In the genomic region with DNA sequence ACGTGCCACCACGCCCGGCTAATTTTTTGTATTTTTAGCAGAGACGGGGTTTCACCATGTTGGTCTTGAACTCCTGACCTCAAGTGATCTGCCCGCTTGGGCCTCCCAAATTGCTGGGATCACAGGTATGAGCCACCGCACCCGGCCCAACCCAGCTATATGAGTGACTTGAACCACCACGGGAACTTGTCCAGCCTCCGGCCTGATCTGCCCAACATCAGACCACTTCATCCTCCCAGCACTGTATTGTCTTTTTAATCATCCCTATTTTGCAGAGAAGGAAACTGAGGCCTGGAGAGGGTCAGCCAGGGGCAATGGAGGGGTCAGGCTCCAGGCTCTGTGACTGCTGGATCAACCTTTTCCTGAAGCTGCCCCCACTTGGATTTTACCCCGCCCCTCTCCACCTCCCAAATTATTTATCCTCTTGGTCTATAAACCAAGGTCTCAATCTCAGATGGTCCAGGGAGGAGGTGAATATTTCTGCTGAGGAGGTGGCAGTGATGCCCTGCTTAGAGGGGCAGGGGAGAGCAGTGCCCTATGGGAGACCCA, we compare ENCODE assay signal across 9 cellular contexts. TPM values are rescaled to one million over a fixed set of nuclear protein-coding genes. Genes with fewer than 3 reads are reported as not detected.
A peak's percentile ranks its signal among the peaks of the same experiment; 100 is the strongest.
DNase-seq lines count a peak whose midpoint lies in the region; ATAC-seq and TF ChIP-seq lines count a peak whose summit lies in the region.
"Had no signal": no experiment of that assay in that cellular context is flagged by ENCODE, and none has a peak within 500 bp of the region (broad histone marks: within the 10 kb centered on the region; RNA-seq: fewer than 3 reads in every experiment).

No MANE protein-coding gene starts in this region.

- peaks cover 2% of the 10 kb centered on the region for H3K27me3 Mint-ChIP-seq in activated CD4-positive, alpha-beta T cell treated with anti-CD3 and anti-CD28 coated beads for 36 hours
- H3K27me3 Mint-ChIP-seq in activated B cell treated with CpG ODN at 0.5 μM for 24 hours (no peaks in the 10 kb centered on the region), immature natural killer cell (ENCODE audit: low read depth in 3 of 3) (peaks cover 2 to 4% (median 3%) of the 10 kb centered on the region in 3 donors)

- ATAC-seq in activated CD4-positive, alpha-beta T cell treated with anti-CD3 and anti-CD28 coated beads for 36 hours = no peak
- ATAC-seq in activated B cell treated with CpG ODN at 0.5 μM for 24 hours (ENCODE audit: low read depth) (no peak), left colon (no peak), HG02970 (IDR thresholded peaks at IDR 0.05; ENCODE audit: low FRiP score, unreplicated experiment) (no peak)

- H3K4me3 ChIP-seq in stomach = peak overlapping the region; percentile 66 to 80 (median 72)

- H3K27ac ChIP-seq in stomach = peak overlapping the region in 4 of 5 donors; percentile 84 to 91 (median 90)

- H3K27me3 ChIP-seq in stomach = no peaks in the 10 kb centered on the region

- peaks cover 6 to 45% (median 17%) of the 10 kb centered on the region in 4 donors for H3K4me1 ChIP-seq in stomach

- no peak for TF ChIP-seq EP300 in stomach (IDR thresholded peaks at IDR 0.05)

- TF ChIP-seq POLR2A in stomach (IDR thresholded peaks at IDR 0.05) = no peak

- no peaks in the 10 kb centered on the region for H3K9me3 Mint-ChIP-seq in activated CD4-positive, alpha-beta T cell treated with anti-CD3 and anti-CD28 coated beads for 36 hours (ENCODE audit: low read depth)
- no peaks in the 10 kb centered on the region for H3K9me3 Mint-ChIP-seq in activated B cell treated with CpG ODN at 0.5 μM for 24 hours
- H3K9me3 Mint-ChIP-seq in immature natural killer cell = no peaks in the 10 kb centered on the region

- peaks cover 20% of the 10 kb centered on the region for H3K4me1 Mint-ChIP-seq in activated CD4-positive, alpha-beta T cell treated with anti-CD3 and anti-CD28 coated beads for 36 hours
- H3K4me1 Mint-ChIP-seq in activated B cell treated with CpG ODN at 0.5 μM for 24 hours = peaks cover 29% of the 10 kb centered on the region
- H3K4me1 Mint-ChIP-seq in immature natural killer cell = peaks cover 14 to 19% of the 10 kb centered on the region in 2 donors

- WGBS in stomach, 5 donors = 58 to 80% (median 65%) methylated on average over 10 of the region's 10 CpGs

- no peaks in the 10 kb centered on the region for H3K9me3 ChIP-seq in stomach

- CTCF ChIA-PET in activated CD4-positive, alpha-beta T cell treated with anti-CD3 and anti-CD28 coated beads for 36 hours (lab: Charles Lee) = interaction anchor here (0.7 to 6.6 kb wide), 4 partner anchors 17 to 170 kb away, joined by 3 to 52 read pairs (median 5); no protein-coding TSS in a partner anchor
- CTCF ChIA-PET in activated B cell treated with CpG ODN at 0.5 μM for 24 hours (lab: Charles Lee) = interaction anchor here (1.3 to 7.7 kb wide), 4 partner anchors 10 to 163 kb away, joined by 4 to 89 read pairs (median 12); no protein-coding TSS in a partner anchor

- H3K36me3 ChIP-seq in stomach = no peaks in the 10 kb centered on the region

- H3K36me3 Mint-ChIP-seq in activated CD4-positive, alpha-beta T cell treated with anti-CD3 and anti-CD28 coated beads for 36 hours (ENCODE audit: low read depth) = no peaks in the 10 kb centered on the region
- H3K36me3 Mint-ChIP-seq in activated B cell treated with CpG ODN at 0.5 μM for 24 hours (ENCODE audit: low read depth) (no peaks in the 10 kb centered on the region), immature natural killer cell (no peaks in the 10 kb centered on the region)

- H3K4me3 Mint-ChIP-seq in activated CD4-positive, alpha-beta T cell treated with anti-CD3 and anti-CD28 coated beads for 36 hours = peak overlapping the region; percentile 73
- H3K4me3 Mint-ChIP-seq in activated B cell treated with CpG ODN at 0.5 μM for 24 hours = peak overlapping the region; percentile 85
- peak overlapping the region; percentile 75 to 86 (median 81) for H3K4me3 Mint-ChIP-seq in immature natural killer cell

- intact Hi-C loops in activated CD4-positive, alpha-beta T cell treated with anti-CD3 and anti-CD28 coated beads for 36 hours (cut with DNase I, micrococcal nuclease) = no loop called here
- intact Hi-C loops in activated B cell treated with CpG ODN at 0.5 μM for 24 hours (cut with micrococcal nuclease) = no loop called here
- intact Hi-C loops in stomach (cut with DNase I; ENCODE audit: low total_unique reads) = no loop called here
- intact Hi-C loops in left colon (cut with DNase I, micrococcal nuclease) = no loop called here

- POLR2A ChIA-PET in activated CD4-positive, alpha-beta T cell treated with anti-CD3 and anti-CD28 coated beads for 36 hours (lab: Charles Lee) = interaction anchor here (1.1 kb wide), 1 partner anchor 43 kb away, joined by 3 read pairs; no protein-coding TSS in a partner anchor
- POLR2A ChIA-PET in activated B cell treated with CpG ODN at 0.5 μM for 24 hours (lab: Charles Lee) = interaction anchor here (1.1 to 2.7 kb wide), 4 partner anchors 44 to 100 kb away, joined by 5 to 13 read pairs (median 13); a partner anchor contains a TSS

- no peak for DNase-seq in activated CD4-positive, alpha-beta T cell treated with anti-CD3 and anti-CD28 coated beads for 36 hours
- DNase-seq in activated CD4-positive, alpha-beta T cell treated with anti-CD3 and anti-CD28 coated beads for 48 hours = no peak
- no peak for DNase-seq in activated B cell treated with CpG ODN at 0.5 μM for 24 hours
- DNase-seq in immature natural killer cell = no peak
- no peak for DNase-seq in stomach
- DNase-seq in left colon = no peak
- no peak for DNase-seq in DMS53 (lab: John Stamatoyannopoulos, UW)

- no peak for TF ChIP-seq CTCF in activated B cell treated with CpG ODN at 0.5 μM for 24 hours (IDR thresholded peaks at IDR 0.05)
- no peak for TF ChIP-seq CTCF in stomach (IDR thresholded peaks at IDR 0.05)

- H3K27ac Mint-ChIP-seq in activated CD4-positive, alpha-beta T cell treated with anti-CD3 and anti-CD28 coated beads for 36 hours = peak overlapping the region; percentile 63
- peak overlapping the region; percentile 69 for H3K27ac Mint-ChIP-seq in activated B cell treated with CpG ODN at 0.5 μM for 24 hours
- peak overlapping the region in 4 of 6 donors; percentile 22 to 67 (median 44) for H3K27ac Mint-ChIP-seq in immature natural killer cell

RNA-seq across cellular contexts. Expression of a gene that starts 0.9 kb away (rescaled TPM):
- total RNA-seq in activated CD4-positive, alpha-beta T cell treated with anti-CD3 and anti-CD28 coated beads for 36 hours = 10 to 100 TPM; 26.9 to 27.5 TPM
- 28.7 and 29.0 TPM in 2 replicates for total RNA-seq in activated B cell treated with CpG ODN at 0.5 μM for 24 hours
- 10 to 100 TPM; 28.0 to 41.9 (median 32.2) TPM for polyA plus RNA-seq in immature natural killer cell
- total RNA-seq in stomach = 10 to 100 TPM in 4 of 5 donors, 1 to 10 TPM in 1; 8.9 to 42.6 (median 16.3) TPM
- 10 to 100 TPM; 39.2 to 55.3 (median 44.0) TPM for polyA plus RNA-seq in stomach
- total RNA-seq in left colon = 100 to 1,000 TPM; 121 to 152 TPM

RNA-seq across cellular contexts. Expression of a gene that starts 34.3 kb away (rescaled TPM):
- total RNA-seq in activated CD4-positive, alpha-beta T cell treated with anti-CD3 and anti-CD28 coated beads for 36 hours = not detected
- total RNA-seq in activated B cell treated with CpG ODN at 0.5 μM for 24 hours (4.3 and 5.0 TPM in 2 replicates), stomach (under 1 TPM in 1 of 5 donors, not detected in 4; 0.73 TPM), left colon (under 1 TPM; 0.21 to 0.42 TPM)
- polyA plus RNA-seq in immature natural killer cell (1 to 10 TPM; 1.3 to 2.5 (median 2.5) TPM), stomach (under 1 TPM in 1 of 3 donors, not detected in 2; 0.20 TPM)
- total RNA-seq: esophagus mucosa had no signal

RNA-seq across cellular contexts. Expression of a gene that starts 36.8 kb away (rescaled TPM):
- 10 to 100 TPM; 23.4 to 24.1 TPM for total RNA-seq in activated CD4-positive, alpha-beta T cell treated with anti-CD3 and anti-CD28 coated beads for 36 hours
- total RNA-seq in activated B cell treated with CpG ODN at 0.5 μM for 24 hours (34.4 and 39.4 TPM in 2 replicates), stomach (10 to 100 TPM in 3 of 5 donors, 1 to 10 TPM in 2; 1.8 to 46.9 (median 19.6) TPM), left colon (10 to 100 TPM; 22.4 to 40.5 TPM)
- polyA plus RNA-seq in immature natural killer cell (10 to 100 TPM in 1 of 3 donors, 1 to 10 TPM in 2; 3.3 to 15.7 (median 4.5) TPM), stomach (10 to 100 TPM; 11.6 to 16.2 (median 13.7) TPM)

RNA-seq across cellular contexts. Expression of a gene that starts 40.9 kb away (rescaled TPM):
- 100 to 1,000 TPM; 126 to 151 TPM for total RNA-seq in activated CD4-positive, alpha-beta T cell treated with anti-CD3 and anti-CD28 coated beads for 36 hours
- 6.5 and 7.8 TPM in 2 replicates for total RNA-seq in activated B cell treated with CpG ODN at 0.5 μM for 24 hours
- 1 to 10 TPM in 1 of 3 donors, under 1 TPM in 1, not detected in 1; 0.91 to 5.1 TPM for polyA plus RNA-seq in immature natural killer cell
- total RNA-seq in stomach = 10 to 100 TPM in 1 of 5 donors, 1 to 10 TPM in 2, under 1 TPM in 2; 0.58 to 20.5 (median 6.4) TPM
- 1 to 10 TPM; 2.0 to 4.4 (median 3.8) TPM for polyA plus RNA-seq in stomach
- total RNA-seq in left colon = 10 to 100 TPM in 1 of 2 donors, 1 to 10 TPM in 1; 4.2 to 10.0 TPM
